ENCODE assay signal across 30 cellular contexts in the genomic region with DNA sequence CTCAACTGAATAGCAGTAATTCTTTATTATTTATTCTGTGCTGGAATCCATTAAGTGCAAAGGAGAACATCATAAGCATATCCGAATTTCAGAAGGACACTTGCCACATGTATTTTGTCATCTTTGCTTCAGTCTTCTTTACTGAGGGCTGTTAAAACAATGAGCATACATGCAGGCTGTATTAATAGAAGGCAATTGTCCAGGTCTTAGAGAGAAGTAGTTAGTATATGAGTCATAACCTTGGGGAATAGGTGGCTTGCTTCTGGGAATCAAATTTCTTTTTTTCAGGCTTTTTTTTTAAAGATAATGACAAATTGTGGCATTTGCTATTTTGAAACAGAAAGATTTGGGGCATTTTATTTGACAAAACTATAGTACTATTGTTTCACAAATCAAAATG.
"Had no signal": no experiment of that assay in that cellular context is flagged by ENCODE, and none has a peak within 500 bp of the region (broad histone marks: within the 10 kb centered on the region; RNA-seq: fewer than 3 reads in every experiment).

No MANE protein-coding gene starts in this region.

- H3K27me3 Mint-ChIP-seq: dendritic cell treated with granulocyte-macrophage colony-stimulating factor and Interleukin-4, amounts not matched to agents 40 ng/mL and 50 ng/mL, for 4 days; memory B cell; naive B cell; natural killer cell treated with Interleukin-12 subunit alpha and Interleukin-12 subunit beta and Interleukin-15 and Interleukin-18, amount 100 ng/mL, for 72 hours; stimulated activated naive B cell treated with anti-CD40 and anti-IgM and Interleukin-4, amounts not matched to agents 10 μg/mL and 1 μg/mL and 100 μg/mL, for 72 hours; stimulated activated naive CD8-positive, alpha-beta T cell treated with anti-CD3 and anti-CD28 coated beads, Interleukin-15, amount 100 ng/mL, for 72 hours had no signal

- H3K36me3 ChIP-seq: colonic mucosa, neutrophil, pancreas, right lobe of liver, suprapubic skin, transverse colon, upper lobe of right lung, vagina had no signal

- H3K4me1 Mint-ChIP-seq: memory B cell; naive B cell; neural crest cell; stimulated activated naive B cell treated with anti-CD40 and anti-IgM and Interleukin-4, amounts not matched to agents 10 μg/mL and 1 μg/mL and 100 μg/mL, for 72 hours; stimulated activated naive CD8-positive, alpha-beta T cell treated with anti-CD3 and anti-CD28 coated beads, Interleukin-15, amount 100 ng/mL, for 72 hours had no signal

- H3K27ac Mint-ChIP-seq: dendritic cell treated with granulocyte-macrophage colony-stimulating factor and Interleukin-4, amounts not matched to agents 40 ng/mL and 50 ng/mL, for 4 days; endodermal cell; memory B cell; mesothelial cell of epicardium; naive B cell; natural killer cell treated with Interleukin-12 subunit alpha and Interleukin-12 subunit beta and Interleukin-15 and Interleukin-18, amount 100 ng/mL, for 72 hours; stimulated activated naive B cell treated with anti-CD40 and anti-IgM and Interleukin-4, amounts not matched to agents 10 μg/mL and 1 μg/mL and 100 μg/mL, for 72 hours; stimulated activated naive CD8-positive, alpha-beta T cell treated with anti-CD3 and anti-CD28 coated beads, Interleukin-15, amount 100 ng/mL, for 72 hours had no signal

- ATAC-seq: esophagus mucosa; left lobe of liver; mucosa of descending colon; natural killer cell treated with Interleukin-12 subunit alpha and Interleukin-12 subunit beta and Interleukin-15 and Interleukin-18, amount 100 ng/mL, for 72 hours; pancreas; right lobe of liver; stimulated activated naive B cell treated with anti-CD40 and anti-IgM and Interleukin-4, amounts not matched to agents 10 μg/mL and 1 μg/mL and 100 μg/mL, for 72 hours; stimulated activated naive CD8-positive, alpha-beta T cell treated with anti-CD3 and anti-CD28 coated beads, Interleukin-15, amount 100 ng/mL, for 72 hours; upper lobe of right lung had no signal

- H3K4me3 ChIP-seq: colonic mucosa, lung, mucosa of descending colon, pancreas, right lobe of liver, suprapubic skin, transverse colon, upper lobe of right lung, vagina had no signal

- FAIRE-seq: frontal cortex, keratinocyte, pancreas, small intestine had no signal

- H3K27ac ChIP-seq: colonic mucosa, epithelial cell of prostate, neutrophil, pancreas, right lobe of liver, suprapubic skin, transverse colon, upper lobe of right lung, vagina had no signal

- DNase-seq: colonic mucosa; effector CD8-positive, alpha-beta T cell; endodermal cell; head of caudate nucleus; mucosa of descending colon; naive B cell; pancreas; retina; right lobe of liver; small intestine; stimulated activated CD4-positive, alpha-beta T cell treated with anti-CD3 and anti-CD28 coated beads, Interleukin-15, amount 100 ng/mL, for 24 hours; stimulated activated CD4-positive, alpha-beta T cell treated with anti-CD3 and anti-CD28 coated beads, Interleukin-2, amount 100 ng/mL, for 48 hours; stimulated activated naive B cell treated with anti-CD40 and anti-IgM and Interleukin-4, amounts not matched to agents 10 μg/mL and 1 μg/mL and 100 μg/mL, for 72 hours; stimulated activated naive CD8-positive, alpha-beta T cell treated with anti-CD3 and anti-CD28 coated beads, Interleukin-15, amount 100 ng/mL, for 72 hours; transverse colon; upper lobe of right lung had no signal

- H3K36me3 Mint-ChIP-seq: memory B cell; mesothelial cell of epicardium; naive B cell; natural killer cell treated with Interleukin-12 subunit alpha and Interleukin-12 subunit beta and Interleukin-15 and Interleukin-18, amount 100 ng/mL, for 72 hours; stimulated activated naive B cell treated with anti-CD40 and anti-IgM and Interleukin-4, amounts not matched to agents 10 μg/mL and 1 μg/mL and 100 μg/mL, for 72 hours had no signal

- H3K9me3 Mint-ChIP-seq: dendritic cell treated with granulocyte-macrophage colony-stimulating factor and Interleukin-4, amounts not matched to agents 40 ng/mL and 50 ng/mL, for 4 days; endodermal cell; memory B cell; mesothelial cell of epicardium; neural crest cell; stimulated activated naive B cell treated with anti-CD40 and anti-IgM and Interleukin-4, amounts not matched to agents 10 μg/mL and 1 μg/mL and 100 μg/mL, for 72 hours had no signal

- H3K27me3 ChIP-seq: colonic mucosa, neutrophil, pancreas, right lobe of liver, suprapubic skin, transverse colon, upper lobe of right lung, vagina had no signal

- H3K4me3 Mint-ChIP-seq: dendritic cell treated with granulocyte-macrophage colony-stimulating factor and Interleukin-4, amounts not matched to agents 40 ng/mL and 50 ng/mL, for 4 days; endodermal cell; memory B cell; mesothelial cell of epicardium; naive B cell; natural killer cell treated with Interleukin-12 subunit alpha and Interleukin-12 subunit beta and Interleukin-15 and Interleukin-18, amount 100 ng/mL, for 72 hours; neural crest cell; stimulated activated naive B cell treated with anti-CD40 and anti-IgM and Interleukin-4, amounts not matched to agents 10 μg/mL and 1 μg/mL and 100 μg/mL, for 72 hours; stimulated activated naive CD8-positive, alpha-beta T cell treated with anti-CD3 and anti-CD28 coated beads, Interleukin-15, amount 100 ng/mL, for 72 hours had no signal

- H3K9me3 ChIP-seq: colonic mucosa, mucosa of descending colon, neutrophil, pancreas, right lobe of liver, suprapubic skin, transverse colon, upper lobe of right lung, vagina had no signal

- H3K4me1 ChIP-seq: colonic mucosa, pancreas, right lobe of liver, suprapubic skin, upper lobe of right lung, vagina had no signal
